Comparison of ENCODE assay signal across 1 cellular context in the genomic region with DNA sequence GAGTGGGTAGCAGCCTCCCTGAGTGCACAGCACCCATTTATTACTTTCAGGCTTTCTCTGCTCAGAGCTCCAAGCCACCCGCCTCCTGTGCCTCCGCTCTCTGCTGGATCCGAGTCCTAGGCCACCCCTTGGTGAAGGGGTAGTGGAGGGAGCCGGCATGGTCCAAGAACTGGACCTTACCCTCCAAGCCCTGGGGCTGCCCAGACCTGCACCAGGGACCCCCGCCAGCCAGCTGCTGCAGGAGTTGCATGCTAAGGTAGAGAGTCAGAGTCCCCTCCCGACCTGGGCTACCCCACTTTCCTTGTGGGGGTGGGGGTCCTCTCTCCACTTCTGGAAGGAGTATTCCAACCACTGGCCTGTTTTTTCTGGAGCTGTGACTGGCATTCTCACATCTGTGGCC.
TF ChIP-seq lines count a peak whose summit lies in the region.

No MANE protein-coding gene starts in this region.

TF ChIP-seq in HEK293T, 16 proteins besides CTCF, POLR2A, EP300 and RAD21 (continued from another document):
- TF ChIP-seq ZNF384 (IDR thresholded peaks at IDR 0.05), result no peak
- no peak for TF ChIP-seq SUZ12 (IDR thresholded peaks at IDR 0.05)
- no peak for TF ChIP-seq FOXA1 (IDR thresholded peaks at IDR 0.05)
- no peak for TF ChIP-seq NFRKB (IDR thresholded peaks at IDR 0.05)
- no peak for TF ChIP-seq HDGF (IDR thresholded peaks at IDR 0.05; ENCODE audit: borderline replicate concordance)
- TF ChIP-seq FOXK2 (IDR thresholded peaks at IDR 0.05), result no peak
- no peak for TF ChIP-seq ELF4 (IDR thresholded peaks at IDR 0.05)
- TF ChIP-seq L3MBTL2 (conservative IDR thresholded peaks at IDR 0.05), result no peak
